In the genomic region with DNA sequence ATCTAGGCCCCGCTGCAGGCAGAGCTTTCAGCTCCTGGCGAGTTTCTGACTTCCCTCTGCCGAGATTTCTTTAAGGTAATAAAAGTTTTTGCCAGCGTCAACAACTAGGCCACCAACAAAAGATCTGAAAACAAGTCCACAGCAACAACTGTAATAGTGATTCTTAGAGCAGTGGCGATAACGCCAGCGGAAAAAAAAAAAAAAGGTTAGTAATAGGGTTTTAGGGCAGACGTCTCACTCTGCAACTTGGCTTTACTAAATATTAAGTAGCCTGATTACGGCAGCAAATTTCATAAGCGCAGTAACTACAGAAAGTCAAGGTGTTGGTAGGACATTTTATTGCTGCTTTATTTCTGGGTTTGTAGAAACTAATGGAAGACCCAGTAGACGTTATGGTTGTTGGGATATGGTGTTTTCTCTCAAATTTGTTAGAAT, we compare ENCODE assay signal across 1 cellular context.
TF ChIP-seq lines count a peak whose summit lies in the region.

No MANE protein-coding gene starts in this region.

TF ChIP-seq in endothelial cell of umbilical vein, 7 proteins besides CTCF, POLR2A, EP300 and RAD21:
- no peak for TF ChIP-seq POLR2AphosphoS5 (IDR thresholded peaks at IDR 0.05; ENCODE audit: insufficient read depth, low read depth, low read length)
- TF ChIP-seq, protein P1, sequence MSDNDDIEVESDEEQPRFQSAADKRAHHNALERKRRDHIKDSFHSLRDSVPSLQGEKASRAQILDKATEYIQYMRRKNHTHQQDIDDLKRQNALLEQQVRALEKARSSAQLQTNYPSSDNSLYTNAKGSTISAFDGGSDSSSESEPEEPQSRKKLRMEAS (IDR thresholded peaks at IDR 0.05; ENCODE audit: insufficient read depth, insufficient read length), result no peak
- TF ChIP-seq MYC (IDR thresholded peaks at IDR 0.05; ENCODE audit: low read depth, low read length), result no peak
- TF ChIP-seq FOS (IDR thresholded peaks at IDR 0.05; ENCODE audit: borderline replicate concordance, insufficient read depth, low read length), result no peak
- no peak for TF ChIP-seq GATA2 (IDR thresholded peaks at IDR 0.05; ENCODE audit: insufficient read depth, insufficient read length, low read depth, low read length)
- no peak for TF ChIP-seq EZH2 (IDR thresholded peaks at IDR 0.05; ENCODE audit: borderline replicate concordance, low read depth, low read length, severe bottlenecking)
- TF ChIP-seq JUN (IDR thresholded peaks at IDR 0.05; ENCODE audit: borderline replicate concordance, insufficient read depth, insufficient read length, low read depth), result no peak
